8 cellular contexts compared by ENCODE assay signal in genomic region chr19:39405261-39405912, GRCh38. TPM values are rescaled to one million over a fixed set of nuclear protein-coding genes. Genes with fewer than 3 reads are reported as not detected.
DNase-seq lines count a peak whose midpoint lies in the region; ATAC-seq and TF ChIP-seq lines count a peak whose summit lies in the region.

No MANE protein-coding gene starts in this region.

- TF ChIP-seq CTCF in VCaP (conservative IDR thresholded peaks at IDR 0.05) (no peak), right atrium auricular region (IDR thresholded peaks at IDR 0.05) (no peak)

- peaks cover 15% of the 10 kb centered on the region for H3K36me3 Mint-ChIP-seq in T-helper 1 cell treated with Interleukin-12 subunit alpha and Interleukin-12 subunit beta and Interleukin-4 antibody, amounts not matched to agents 30 μg/mL and 1 μg/mL, for 36 hours (ENCODE audit: low read depth)

- H3K4me1 Mint-ChIP-seq in T-helper 1 cell treated with Interleukin-12 subunit alpha and Interleukin-12 subunit beta and Interleukin-4 antibody, amounts not matched to agents 30 μg/mL and 1 μg/mL, for 36 hours (ENCODE audit: low read depth), result peaks cover 46% of the 10 kb centered on the region
- peaks cover 77% of the 10 kb centered on the region for H3K4me1 Mint-ChIP-seq in stimulated activated naive CD8-positive, alpha-beta T cell treated with anti-CD3 and anti-CD28 coated beads, Interleukin-15, amount 100 ng/mL, for 72 hours

- H3K27ac ChIP-seq in VCaP (peak overlapping the region; percentile 96), right atrium auricular region (peak overlapping the region; percentile 99 to 100)

- H3K4me1 ChIP-seq in right atrium auricular region, result peaks cover 0 to 53% of the 10 kb centered on the region in 2 donors

- no peaks in the 10 kb centered on the region for H3K9me3 Mint-ChIP-seq in T-helper 1 cell treated with Interleukin-12 subunit alpha and Interleukin-12 subunit beta and Interleukin-4 antibody, amounts not matched to agents 30 μg/mL and 1 μg/mL, for 36 hours
- no peaks in the 10 kb centered on the region for H3K9me3 Mint-ChIP-seq in stimulated activated naive CD8-positive, alpha-beta T cell treated with anti-CD3 and anti-CD28 coated beads, Interleukin-15, amount 100 ng/mL, for 72 hours

- no peaks in the 10 kb centered on the region for H3K9me3 ChIP-seq in right atrium auricular region

- peak overlapping the region; percentile 45 for H3K27ac Mint-ChIP-seq in T-helper 1 cell treated with Interleukin-12 subunit alpha and Interleukin-12 subunit beta and Interleukin-4 antibody, amounts not matched to agents 30 μg/mL and 1 μg/mL, for 36 hours
- peak overlapping the region in 1 of 2 donors; percentile 66 for H3K27ac Mint-ChIP-seq in stimulated activated naive CD8-positive, alpha-beta T cell treated with anti-CD3 and anti-CD28 coated beads, Interleukin-15, amount 100 ng/mL, for 72 hours

- peak overlapping the region; percentile 86 to 89 for H3K4me3 ChIP-seq in right atrium auricular region

- no peaks in the 10 kb centered on the region for H3K27me3 ChIP-seq in right atrium auricular region

- no peaks in the 10 kb centered on the region for H3K27me3 Mint-ChIP-seq in T-helper 1 cell treated with Interleukin-12 subunit alpha and Interleukin-12 subunit beta and Interleukin-4 antibody, amounts not matched to agents 30 μg/mL and 1 μg/mL, for 36 hours (ENCODE audit: low read depth)
- H3K27me3 Mint-ChIP-seq in stimulated activated naive CD8-positive, alpha-beta T cell treated with anti-CD3 and anti-CD28 coated beads, Interleukin-15, amount 100 ng/mL, for 72 hours, result no peaks in the 10 kb centered on the region

- H3K4me3 Mint-ChIP-seq in T-helper 1 cell treated with Interleukin-12 subunit alpha and Interleukin-12 subunit beta and Interleukin-4 antibody, amounts not matched to agents 30 μg/mL and 1 μg/mL, for 36 hours, result peak overlapping the region; percentile 14
- peak overlapping the region; percentile 80 to 90 for H3K4me3 Mint-ChIP-seq in stimulated activated naive CD8-positive, alpha-beta T cell treated with anti-CD3 and anti-CD28 coated beads, Interleukin-15, amount 100 ng/mL, for 72 hours

- H3K36me3 ChIP-seq in right atrium auricular region, result peaks cover 25% of the 10 kb centered on the region

- DNase-seq in T-helper 1 cell (no peak), right atrium auricular region (ENCODE audit: low spot score) (peak; percentile 59), DMS153 (lab: John Stamatoyannopoulos, UW) (no peak)
- DNase-seq in stimulated activated naive CD8-positive, alpha-beta T cell treated with anti-CD3 and anti-CD28 coated beads, Interleukin-15, amount 100 ng/mL, for 72 hours, result no peak

- ATAC-seq in stimulated activated naive CD8-positive, alpha-beta T cell treated with anti-CD3 and anti-CD28 coated beads, Interleukin-15, amount 100 ng/mL, for 72 hours, result no peak
- no peak for ATAC-seq in HG02852 (IDR thresholded peaks at IDR 0.05; ENCODE audit: unreplicated experiment)
- ATAC-seq in activated CD4-positive, CD25-positive, alpha-beta regulatory T cell treated with anti-CD3 and anti-CD28 coated beads, Interleukin-2, amount 50 U/mL, for 24 hours, result no peak

RNA-seq across cellular contexts. Expression of gene ZFP36, which starts 1.3 kb away (rescaled TPM):
- 100 to 1,000 TPM; 107 to 202 TPM for total RNA-seq in right atrium auricular region

RNA-seq across cellular contexts. Expression of gene PLEKHG2, which starts 7.1 kb away (rescaled TPM):
- 10 to 100 TPM in 1 of 2 donors, 1 to 10 TPM in 1; 7.5 to 12.0 TPM for total RNA-seq in right atrium auricular region

RNA-seq across cellular contexts. Expression of gene MED29, which starts 14.2 kb away (rescaled TPM):
- 10 to 100 TPM; 29.9 to 32.3 TPM for total RNA-seq in right atrium auricular region

RNA-seq across cellular contexts. Expression of gene PAF1, which starts 14.5 kb away (rescaled TPM):
- total RNA-seq in right atrium auricular region, result 10 to 100 TPM; 34.8 to 54.3 TPM

RNA-seq across cellular contexts. Expression of gene RPS16, which starts 30.4 kb away (rescaled TPM):
- total RNA-seq in right atrium auricular region, result 1,000 to 10,000 TPM; 1,032 to 1,330 TPM
